8 cellular contexts compared by ENCODE assay signal in genomic region chr4:3291969-3292570, GRCh38. TPM values are rescaled to one million over a fixed set of nuclear protein-coding genes. Genes with fewer than 3 reads are reported as not detected.
A peak's percentile ranks its signal among the peaks of the same experiment; 100 is the strongest.
DNase-seq lines count a peak whose midpoint lies in the region; ATAC-seq, FAIRE-seq and TF ChIP-seq lines count a peak whose summit lies in the region.

No MANE protein-coding gene starts in this region.

- peaks cover 7% of the 10 kb centered on the region for H3K27me3 ChIP-seq in AG04450 (ENCODE audit: control insufficient read depth, insufficient read depth, low read length)

- POLR2A ChIA-PET in AG04450 (lab: Yijun Ruan, JAX) = interaction anchor here (1.2 kb wide), 1 partner anchor 15 kb away, joined by 3 read pairs; no protein-coding TSS in a partner anchor

- intact Hi-C loops in kidney (cut with DNase I) = no loop called here

- H3K4me1 ChIP-seq in kidney (ENCODE audit: control insufficient read depth in 1 of 2, insufficient read depth in 1 of 2, low read depth in 1 of 2, low read length in 2 of 2) = peaks cover 5 to 8% of the 10 kb centered on the region in 2 donors

- DNase-seq in AG04450 (ENCODE audit: low read depth, low spot score) (no peak), RPMI8226 (peak; percentile 51), kidney (peak; percentile 90), D721Med (ENCODE audit: insufficient read length, low spot score) (no peak)
- peak; percentile 9 for DNase-seq in central memory CD4-positive, alpha-beta T cell
- DNase-seq in stimulated activated CD4-positive, alpha-beta T cell treated with anti-CD3 and anti-CD28 coated beads, Interleukin-4, amount 100 ng/mL, for 1 hour = peak; percentile 17

- H3K9me3 ChIP-seq in AG04450 (ENCODE audit: control insufficient read depth, insufficient read depth, low read length) = peaks cover 3% of the 10 kb centered on the region
- no peaks in the 10 kb centered on the region for H3K9me3 ChIP-seq in kidney (ENCODE audit: control insufficient read depth in 1 of 2, low read length in 2 of 2)

- peak overlapping the region; percentile 4 to 70 for H3K9ac ChIP-seq in kidney (ENCODE audit: low read length in 2 of 2)

- FAIRE-seq in kidney (lab: Jason Lieb, UNC) = no peak
- FAIRE-seq in D721Med (lab: Jason Lieb, UNC) = no peak

- peak; percentile 26 for ATAC-seq in GM18502 (IDR thresholded peaks at IDR 0.05; ENCODE audit: poor library complexity, unreplicated experiment)
- ATAC-seq in HG03108 (IDR thresholded peaks at IDR 0.05; ENCODE audit: unreplicated experiment) = peak; percentile 4

- TF ChIP-seq CTCF in AG04450 (IDR thresholded peaks at IDR 0.05; ENCODE audit: low read depth, low read length) = no peak
- no peak for TF ChIP-seq CTCF in kidney (IDR thresholded peaks at IDR 0.05; ENCODE audit: borderline replicate concordance, extremely low read depth, insufficient read depth)
- TF ChIP-seq CTCF in D721Med (IDR thresholded peaks at IDR 0.05; ENCODE audit: insufficient read depth, missing control alignments) = no peak

- no peaks in the 10 kb centered on the region for H3K36me3 ChIP-seq in kidney (ENCODE audit: control insufficient read depth in 1 of 2, insufficient read depth in 2 of 2, low read length in 2 of 2)

- H3K4me3 ChIP-seq in AG04450 (ENCODE audit: low read depth, low read length) (peak overlapping the region; percentile 83), kidney (ENCODE audit: low read length in 2 of 2) (peak overlapping the region; percentile 73 to 75)

- H3K27ac ChIP-seq in AG04450 (ENCODE audit: low read depth, low read length) (peak overlapping the region; percentile 78), kidney (ENCODE audit: low read depth in 2 of 2, low read length in 2 of 2) (peak overlapping the region; percentile 89 to 91)

- CTCF ChIA-PET in AG04450 (lab: Charles Lee) = interaction anchor here (1.6 kb wide), 1 partner anchor 189 kb away, joined by 5 read pairs; no protein-coding TSS in a partner anchor

RNA-seq across cellular contexts. Expression of gene RGS12, which starts 0.8 kb away (rescaled TPM):
- 12.5 and 13.9 TPM in 2 replicates for polyA plus RNA-seq in AG04450 (2011; rRNA removed)
- polyA minus RNA-seq in AG04450 (2011; rRNA and poly(A)+ RNA removed) = 20.9 and 53.4 TPM in 2 replicates
- total RNA-seq in kidney = 35.5 TPM
- 18.0 TPM for polyA plus RNA-seq in kidney (ENCODE audit: insufficient read depth, low read depth, low replicate concordance)

RNA-seq across cellular contexts. Expression of gene MSANTD1, which starts 43.1 kb away (rescaled TPM):
- polyA plus RNA-seq in AG04450 (2011; rRNA removed) = 0.04 and 0.06 TPM in 2 replicates
- polyA minus RNA-seq in AG04450 (2011; rRNA and poly(A)+ RNA removed) = 0.14 TPM in 1 of 2 replicates, not detected in the other
- total RNA-seq in kidney = 0.91 TPM
- not detected for polyA plus RNA-seq in kidney (ENCODE audit: insufficient read depth, low read depth, low replicate concordance)

Comparison
In these comparisons a context has a peak if more than half of its experiments do, and no peak if none do; other contexts are left out.
1. DNase-seq: peak in RPMI8226 (single experiment), central memory CD4-positive, alpha-beta T cell (single experiment), kidney (single experiment) and stimulated activated CD4-positive, alpha-beta T cell treated with anti-CD3 and anti-CD28 coated beads, Interleukin-4, amount 100 ng/mL, for 1 hour (single experiment); none in AG04450 (single experiment) and D721Med (single experiment).